Comparison of ENCODE assay signal across 25 cellular contexts in genomic region chr3:53122933-53123305, GRCh38. TPM values are rescaled to one million over a fixed set of nuclear protein-coding genes. Genes with fewer than 3 reads are reported as not detected.
DNase-seq lines count a peak whose midpoint lies in the region; ATAC-seq and TF ChIP-seq lines count a peak whose summit lies in the region.
"Had no signal": no experiment of that assay in that cellular context is flagged by ENCODE, and none has a peak within 500 bp of the region (broad histone marks: within the 10 kb centered on the region; RNA-seq: fewer than 3 reads in every experiment).

No MANE protein-coding gene starts in this region.

- DNase-seq in CD1c-positive myeloid dendritic cell (ENCODE audit: extremely low spot score) (peak; percentile 63), MV-4-11 (lab: John Stamatoyannopoulos, UW) (peak; percentile 85), SKM-1 treated with dmso at 0.1 percent for 144 hours (lab: John Stamatoyannopoulos, UW; ENCODE audit: unreplicated experiment) (peak; percentile 78), Peyer's patch (no peak), brain microvascular endothelial cell (no peak)
- no peak for DNase-seq in naive thymus-derived CD4-positive, alpha-beta T cell
- no peak for DNase-seq in stimulated activated CD4-positive, alpha-beta T cell treated with anti-CD3 and anti-CD28 coated beads, Interleukin-4, amount 100 ng/mL, for 24 hours
- DNase-seq: activated CD4-positive, alpha-beta T cell treated with anti-CD3 and anti-CD28 coated beads for 36 hours; activated gamma-delta T cell; Caco-2; GDM1; KBM-7; left lung; midbrain; MM.1S; naive thymus-derived CD8-positive, alpha-beta T cell; NCI-H510A; stimulated activated CD4-positive, alpha-beta T cell treated with anti-CD3 and anti-CD28 coated beads, Interleukin-2, amount 100 ng/mL, for 48 hours; T-helper 2 cell had no signal

- no peaks in the 10 kb centered on the region for H3K27me3 ChIP-seq in naive thymus-derived CD4-positive, alpha-beta T cell (ENCODE audit: control insufficient read depth in 2 of 2, insufficient read depth in 2 of 2, low read length in 2 of 2)
- H3K27me3 ChIP-seq in Peyer's patch = no peaks in the 10 kb centered on the region
- no peaks in the 10 kb centered on the region for H3K27me3 ChIP-seq in brain microvascular endothelial cell (replicated peaks)
- H3K27me3 ChIP-seq: BLaER1, gastroesophageal sphincter, left lung had no signal

- TF ChIP-seq CTCF in Peyer's patch (IDR thresholded peaks at IDR 0.05) (no peak), brain microvascular endothelial cell (IDR thresholded peaks at IDR 0.05; ENCODE audit: low read depth, low read length, missing control alignments) (no peak)

- peak; percentile 81 for ATAC-seq in naive thymus-derived CD4-positive, alpha-beta T cell
- ATAC-seq: activated CD4-positive, alpha-beta T cell treated with anti-CD3 and anti-CD28 coated beads for 36 hours; gastroesophageal sphincter; left lung; naive thymus-derived CD8-positive, alpha-beta T cell had no signal

- intact Hi-C loops in naive thymus-derived CD4-positive, alpha-beta T cell (cut with micrococcal nuclease) = no loop called here

- no peak overlapping the region for H3K27ac Mint-ChIP-seq in naive thymus-derived CD4-positive, alpha-beta T cell
- H3K27ac Mint-ChIP-seq: activated CD4-positive, alpha-beta T cell treated with anti-CD3 and anti-CD28 coated beads for 36 hours; naive thymus-derived CD8-positive, alpha-beta T cell had no signal

- in situ Hi-C loops in brain microvascular endothelial cell (cut with HindIII; ENCODE audit: low pct_ligation_motif_present, low sequenced_read_pairs) = no loop called here

- no peak for TF ChIP-seq POLR2A in Peyer's patch (IDR thresholded peaks at IDR 0.05)

- no peaks in the 10 kb centered on the region for H3K9me3 Mint-ChIP-seq in naive thymus-derived CD4-positive, alpha-beta T cell
- H3K9me3 Mint-ChIP-seq: activated naive CD8-positive, alpha-beta T cell treated with anti-CD3 and anti-CD28 coated beads, Interleukin-2, amount 10 ng/mL, durations not matched to agents 7 days and 5 days; central memory CD8-positive, alpha-beta T cell; naive thymus-derived CD8-positive, alpha-beta T cell had no signal

- H3K27me3 Mint-ChIP-seq in naive thymus-derived CD4-positive, alpha-beta T cell = no peaks in the 10 kb centered on the region
- H3K27me3 Mint-ChIP-seq: activated CD4-positive, alpha-beta T cell treated with anti-CD3 and anti-CD28 coated beads for 36 hours; activated naive CD8-positive, alpha-beta T cell treated with anti-CD3 and anti-CD28 coated beads, Interleukin-2, amount 10 ng/mL, durations not matched to agents 7 days and 5 days; central memory CD8-positive, alpha-beta T cell; naive thymus-derived CD8-positive, alpha-beta T cell had no signal

- CTCF ChIA-PET in naive thymus-derived CD4-positive, alpha-beta T cell (lab: Charles Lee) = interaction anchor here (1.6 kb wide), 1 partner anchor 11 kb away, joined by 4 read pairs; no protein-coding TSS in a partner anchor

- POLR2A ChIA-PET in naive thymus-derived CD4-positive, alpha-beta T cell (lab: Charles Lee) = interaction anchor here (1.1 kb wide), 1 partner anchor 8 kb away, joined by 4 read pairs; no protein-coding TSS in a partner anchor

- H3K4me1 Mint-ChIP-seq in naive thymus-derived CD4-positive, alpha-beta T cell = peaks cover 0 to 19% (median 5%) of the 10 kb centered on the region in 7 donors
- H3K4me1 Mint-ChIP-seq: activated CD4-positive, alpha-beta T cell treated with anti-CD3 and anti-CD28 coated beads for 36 hours; central memory CD8-positive, alpha-beta T cell had no signal

- no peak overlapping the region for H3K27ac ChIP-seq in naive thymus-derived CD4-positive, alpha-beta T cell (ENCODE audit: low read depth, low read length)
- no peak overlapping the region for H3K27ac ChIP-seq in Peyer's patch
- no peak overlapping the region for H3K27ac ChIP-seq in brain microvascular endothelial cell
- H3K27ac ChIP-seq: BLaER1, gastroesophageal sphincter, SK-N-MC had no signal

- H3K36me3 Mint-ChIP-seq in naive thymus-derived CD4-positive, alpha-beta T cell = peaks cover 21 to 63% (median 40%) of the 10 kb centered on the region in 5 donors

- H3K4me3 ChIP-seq in naive thymus-derived CD4-positive, alpha-beta T cell (ENCODE audit: low read length) = no peak overlapping the region
- H3K4me3 ChIP-seq in Peyer's patch (no peak overlapping the region), brain microvascular endothelial cell (ENCODE audit: low read depth, low read length) (no peak overlapping the region)
- H3K4me3 ChIP-seq: BLaER1, gastroesophageal sphincter, left lung, SK-N-MC, smooth muscle cell had no signal

- H3K4me3 Mint-ChIP-seq in naive thymus-derived CD4-positive, alpha-beta T cell = no peak overlapping the region
- H3K4me3 Mint-ChIP-seq: activated CD4-positive, alpha-beta T cell treated with anti-CD3 and anti-CD28 coated beads for 36 hours; activated naive CD8-positive, alpha-beta T cell treated with anti-CD3 and anti-CD28 coated beads, Interleukin-2, amount 10 ng/mL, durations not matched to agents 7 days and 5 days; central memory CD8-positive, alpha-beta T cell; naive thymus-derived CD8-positive, alpha-beta T cell had no signal

- H3K9me3 ChIP-seq in naive thymus-derived CD4-positive, alpha-beta T cell (ENCODE audit: control insufficient read depth in 2 of 3, low read length in 3 of 3) = no peaks in the 10 kb centered on the region
- H3K9me3 ChIP-seq in Peyer's patch = no peaks in the 10 kb centered on the region
- H3K9me3 ChIP-seq: BLaER1, Caco-2, gastroesophageal sphincter, left lung had no signal

- H3K36me3 ChIP-seq in naive thymus-derived CD4-positive, alpha-beta T cell (ENCODE audit: control insufficient read depth in 2 of 3, insufficient read depth in 3 of 3, low read length in 3 of 3) = peaks cover 20 to 84% (median 31%) of the 10 kb centered on the region in 3 experiments
- H3K36me3 ChIP-seq in Peyer's patch (peaks cover 0 to 78% (median 0%) of the 10 kb centered on the region in 3 donors), brain microvascular endothelial cell (replicated peaks) (peaks cover 63% of the 10 kb centered on the region)

- no peaks in the 10 kb centered on the region for H3K4me1 ChIP-seq in naive thymus-derived CD4-positive, alpha-beta T cell (ENCODE audit: control insufficient read depth in 2 of 2, insufficient read depth in 2 of 2, low read length in 2 of 2)
- no peaks in the 10 kb centered on the region for H3K4me1 ChIP-seq in Peyer's patch
- H3K4me1 ChIP-seq: Caco-2 had no signal

RNA-seq across cellular contexts. Expression of gene RFT1, which starts 7.3 kb away (rescaled TPM):
- total RNA-seq in naive thymus-derived CD4-positive, alpha-beta T cell = 10 to 100 TPM; 16.0 to 32.0 (median 26.0) TPM
- 10 to 100 TPM; 22.9 to 24.1 TPM for polyA plus RNA-seq in naive thymus-derived CD4-positive, alpha-beta T cell
- total RNA-seq in Peyer's patch = 10 to 100 TPM in 3 of 4 donors, 1 to 10 TPM in 1; 9.0 to 19.8 (median 10.8) TPM

RNA-seq across cellular contexts. Expression of gene PRKCD, which starts 38.1 kb away (rescaled TPM):
- 10 to 100 TPM; 10.2 to 72.8 (median 18.7) TPM for total RNA-seq in naive thymus-derived CD4-positive, alpha-beta T cell
- polyA plus RNA-seq in naive thymus-derived CD4-positive, alpha-beta T cell = 10 to 100 TPM in 1 of 2 donors, 1 to 10 TPM in 1; 7.7 to 17.5 TPM
- 10 to 100 TPM; 36.3 to 73.1 (median 70.6) TPM for total RNA-seq in Peyer's patch

Comparison
In these comparisons a context has a peak if more than half of its experiments do, and no peak if none do; other contexts are left out.
1. DNase-seq: peak in CD1c-positive myeloid dendritic cell (single experiment), MV-4-11 (single experiment) and SKM-1 treated with dmso at 0.1 percent for 144 hours (single experiment); none in naive thymus-derived CD4-positive, alpha-beta T cell (0 of 9), Peyer's patch (0 of 3), stimulated activated CD4-positive, alpha-beta T cell treated with anti-CD3 and anti-CD28 coated beads, Interleukin-4, amount 100 ng/mL, for 24 hours (single experiment) and brain microvascular endothelial cell (single experiment).